Comparison of ENCODE assay signal across 8 cellular contexts in genomic region chr6:24126586-24127192, GRCh38. TPM values are rescaled to one million over a fixed set of nuclear protein-coding genes. Genes with fewer than 3 reads are reported as not detected.
DNase-seq lines count a peak whose midpoint lies in the region; ATAC-seq and TF ChIP-seq lines count a peak whose summit lies in the region.

No MANE protein-coding gene starts in this region.

- peak; percentile 43 for DNase-seq in CD1c-positive myeloid dendritic cell (ENCODE audit: extremely low spot score)
- peak; percentile 71 for DNase-seq in MM.1S
- peak; percentile 15 for DNase-seq in activated naive CD8-positive, alpha-beta T cell treated with anti-CD3 and anti-CD28 coated beads, Interleukin-2, amount 50 U/mL, for 24 hours
- DNase-seq in iPS DF 6.9 (ENCODE audit: low read depth, low spot score), result peak; percentile 73
- DNase-seq in type B pancreatic cell (ENCODE audit: extremely low spot score, unreplicated experiment), result peak; percentile 78
- DNase-seq in COLO668 (lab: John Stamatoyannopoulos, UW; ENCODE audit: unreplicated experiment), result no peak
- DNase-seq in osteocyte (ENCODE audit: extremely low spot score, unreplicated experiment), result no peak

- ATAC-seq in GM19035 (IDR thresholded peaks at IDR 0.05; ENCODE audit: unreplicated experiment), result peak; percentile 60
- ATAC-seq in activated naive CD8-positive, alpha-beta T cell treated with anti-CD3 and anti-CD28 coated beads, Interleukin-2, amount 50 U/mL, for 24 hours, result no peak

- peaks cover 28% of the 10 kb centered on the region for H3K27me3 Mint-ChIP-seq in activated naive CD8-positive, alpha-beta T cell treated with anti-CD3 and anti-CD28 coated beads, Interleukin-2, amount 50 U/mL, for 24 hours
- peaks cover 32% of the 10 kb centered on the region for H3K27me3 Mint-ChIP-seq in type B pancreatic cell
- peaks cover 3% of the 10 kb centered on the region for H3K27me3 Mint-ChIP-seq in osteocyte (ENCODE audit: unreplicated experiment)

- H3K27me3 ChIP-seq in MM.1S (replicated peaks; ENCODE audit: insufficient read depth, low read length), result no peaks in the 10 kb centered on the region
- no peaks in the 10 kb centered on the region for H3K27me3 ChIP-seq in iPS DF 6.9 (ENCODE audit: control insufficient read depth, insufficient read depth, low read length)

- H3K4me3 ChIP-seq in MM.1S (ENCODE audit: low read length), result no peak overlapping the region; the same call in 1 of the 2 replicates
- H3K4me3 ChIP-seq in iPS DF 6.9 (ENCODE audit: low read length), result peak overlapping the region; percentile 52; the same call in 1 of the 2 replicates

- H3K4me1 Mint-ChIP-seq in activated naive CD8-positive, alpha-beta T cell treated with anti-CD3 and anti-CD28 coated beads, Interleukin-2, amount 50 U/mL, for 24 hours, result no peaks in the 10 kb centered on the region
- H3K4me1 Mint-ChIP-seq in type B pancreatic cell (ENCODE audit: unreplicated experiment) (peaks cover 4% of the 10 kb centered on the region), osteocyte (ENCODE audit: unreplicated experiment) (peaks cover 5% of the 10 kb centered on the region)

- no peaks in the 10 kb centered on the region for H4K20me1 ChIP-seq in MM.1S (ENCODE audit: insufficient read depth, low read length)

- H3K9ac ChIP-seq in MM.1S (ENCODE audit: low read length), result no peak overlapping the region

- no peaks in the 10 kb centered on the region for H3K9me3 ChIP-seq in MM.1S (replicated peaks; ENCODE audit: insufficient read depth, low read length)
- H3K9me3 ChIP-seq in iPS DF 6.9 (ENCODE audit: control insufficient read depth, insufficient read depth, low read length), result no peaks in the 10 kb centered on the region

- H3K4me3 Mint-ChIP-seq in activated naive CD8-positive, alpha-beta T cell treated with anti-CD3 and anti-CD28 coated beads, Interleukin-2, amount 50 U/mL, for 24 hours, result no peak overlapping the region
- H3K4me3 Mint-ChIP-seq in type B pancreatic cell, result peak overlapping the region; percentile 83
- H3K4me3 Mint-ChIP-seq in osteocyte (ENCODE audit: unreplicated experiment), result no peak overlapping the region

- H3K4me1 ChIP-seq in MM.1S (ENCODE audit: low read length), result no peaks in the 10 kb centered on the region
- peaks cover 1% of the 10 kb centered on the region; the same call in 1 of the 2 replicates for H3K4me1 ChIP-seq in iPS DF 6.9 (ENCODE audit: control insufficient read depth, insufficient read depth, low read length)

- no peaks in the 10 kb centered on the region for H3K9me2 ChIP-seq in MM.1S (replicated peaks; ENCODE audit: insufficient read depth, low read length)

- peaks cover 1% of the 10 kb centered on the region for H3K36me3 Mint-ChIP-seq in activated naive CD8-positive, alpha-beta T cell treated with anti-CD3 and anti-CD28 coated beads, Interleukin-2, amount 50 U/mL, for 24 hours (ENCODE audit: low read depth)
- H3K36me3 Mint-ChIP-seq in type B pancreatic cell (no peaks in the 10 kb centered on the region), osteocyte (ENCODE audit: unreplicated experiment) (no peaks in the 10 kb centered on the region)

- H3K27ac ChIP-seq in MM.1S (ENCODE audit: low read length), result no peak overlapping the region
- H3K27ac ChIP-seq in iPS DF 6.9 (ENCODE audit: low read length), result no peak overlapping the region

- H3K36me3 ChIP-seq in MM.1S (replicated peaks; ENCODE audit: insufficient read depth, low read length) (no peaks in the 10 kb centered on the region), iPS DF 6.9 (ENCODE audit: control insufficient read depth, insufficient read depth, low read length) (no peaks in the 10 kb centered on the region)

- H3K27ac Mint-ChIP-seq in activated naive CD8-positive, alpha-beta T cell treated with anti-CD3 and anti-CD28 coated beads, Interleukin-2, amount 50 U/mL, for 24 hours, result no peak overlapping the region
- H3K27ac Mint-ChIP-seq in type B pancreatic cell, result no peak overlapping the region
- no peak overlapping the region for H3K27ac Mint-ChIP-seq in osteocyte (ENCODE audit: unreplicated experiment)

- H3K79me2 ChIP-seq in MM.1S (ENCODE audit: low read length), result no peaks in the 10 kb centered on the region

- H3K9me3 Mint-ChIP-seq in activated naive CD8-positive, alpha-beta T cell treated with anti-CD3 and anti-CD28 coated beads, Interleukin-2, amount 50 U/mL, for 24 hours, result peaks cover 7% of the 10 kb centered on the region
- no peaks in the 10 kb centered on the region for H3K9me3 Mint-ChIP-seq in type B pancreatic cell
- no peaks in the 10 kb centered on the region for H3K9me3 Mint-ChIP-seq in osteocyte (ENCODE audit: unreplicated experiment)

- H3F3A ChIP-seq in MM.1S (ENCODE audit: insufficient read depth, low read length), result no peaks in the 10 kb centered on the region

- H3K4me2 ChIP-seq in MM.1S (ENCODE audit: low read depth, low read length), result no peak overlapping the region

- no peak overlapping the region for H2AFZ ChIP-seq in MM.1S (ENCODE audit: low read length)

- TF ChIP-seq CTCF in MM.1S (IDR thresholded peaks at IDR 0.05; ENCODE audit: low read length) (no peak), type B pancreatic cell (conservative IDR thresholded peaks at IDR 0.05) (no peak), osteocyte (IDR thresholded peaks at IDR 0.05) (no peak)

- WGBS in iPS DF 6.9 (ENCODE audit: insufficient coverage, insufficient read length), result no CpG with 5 or more reads among the region's 6 CpGs

RNA-seq across cellular contexts. Expression of gene NRSN1, which starts 0.7 kb away (rescaled TPM):
- 0.17 TPM in 1 of 2 replicates, not detected in the other for total RNA-seq in type B pancreatic cell (ENCODE audit: low replicate concordance)
- total RNA-seq in osteocyte, result not detected in 2 replicates

Comparison
In these comparisons a context has a peak if more than half of its experiments do, and no peak if none do; other contexts are left out.
1. DNase-seq: peak in CD1c-positive myeloid dendritic cell (single experiment), MM.1S (single experiment), activated naive CD8-positive, alpha-beta T cell treated with anti-CD3 and anti-CD28 coated beads, Interleukin-2, amount 50 U/mL, for 24 hours (single experiment), iPS DF 6.9 (single experiment) and type B pancreatic cell (single experiment); none in COLO668 (single experiment) and osteocyte (single experiment).